In genomic region chr1:25906644-25907300, GRCh38 we compare ENCODE assay signal across 7 cellular contexts. TPM values are rescaled to one million over a fixed set of nuclear protein-coding genes. Genes with fewer than 3 reads are reported as not detected.
DNase-seq lines count a peak whose midpoint lies in the region; ATAC-seq and TF ChIP-seq lines count a peak whose summit lies in the region.

No MANE protein-coding gene starts in this region.

- peak overlapping the region; percentile 78 for H3K4me3 ChIP-seq in PC-3 (ENCODE audit: low read length)
- H3K4me3 ChIP-seq in brain microvascular endothelial cell (ENCODE audit: low read depth, low read length) = peak overlapping the region; percentile 80

- H3K4me2 ChIP-seq in PC-3 (ENCODE audit: low read length) = peak overlapping the region; percentile 92

- peak overlapping the region; percentile 90 for H2AFZ ChIP-seq in PC-3 (ENCODE audit: low read length)

- H3K9me3 ChIP-seq in PC-3 (ENCODE audit: low read length) = no peaks in the 10 kb centered on the region

- CTCF ChIA-PET in PC-3 (lab: Charles Lee) = interaction anchor here (0.8 to 1.0 kb wide), 2 partner anchors 11 to 91 kb away, joined by 3 to 9 read pairs; partner anchors contain the start of gene PAFAH2

- H3K36me3 ChIP-seq in PC-3 (ENCODE audit: low read depth, low read length) (peaks cover 18% of the 10 kb centered on the region), brain microvascular endothelial cell (replicated peaks) (peaks cover under 1% of the 10 kb centered on the region)

- POLR2A ChIA-PET in PC-3 (lab: Charles Lee; ENCODE audit: unreplicated experiment) = interaction anchor here (0.6 kb wide), 2 partner anchors 11 to 352 kb away, joined by 4 to 5 read pairs; no protein-coding TSS in a partner anchor

- peaks cover 14% of the 10 kb centered on the region; the same call in 1 of the 2 replicates for H4K20me1 ChIP-seq in PC-3 (ENCODE audit: low read length)

- H3K27ac ChIP-seq in PC-3 (ENCODE audit: low read length) (no peak overlapping the region), brain microvascular endothelial cell (no peak overlapping the region), layer of hippocampus (ENCODE audit: low read depth, low read length) (peak overlapping the region; percentile 84)

- H3F3A ChIP-seq in PC-3 (ENCODE audit: low read length, unreplicated experiment) = no peaks in the 10 kb centered on the region

- in situ Hi-C loops in brain microvascular endothelial cell (cut with HindIII; ENCODE audit: low pct_ligation_motif_present, low sequenced_read_pairs) = no loop called here

- peaks cover 27% of the 10 kb centered on the region for H3K79me2 ChIP-seq in PC-3 (ENCODE audit: low read length)

- peak overlapping the region; percentile 71 for H3K9ac ChIP-seq in PC-3 (ENCODE audit: low read length)

- no peaks in the 10 kb centered on the region for H3K27me3 ChIP-seq in PC-3 (ENCODE audit: low read length)
- H3K27me3 ChIP-seq in brain microvascular endothelial cell (replicated peaks) = no peaks in the 10 kb centered on the region
- H3K27me3 ChIP-seq in layer of hippocampus (ENCODE audit: control insufficient read depth, insufficient read depth, low read length) = no peaks in the 10 kb centered on the region

- TF ChIP-seq CTCF in PC-3 (conservative IDR thresholded peaks at IDR 0.05; ENCODE audit: low read depth, low read length) (no peak), brain microvascular endothelial cell (IDR thresholded peaks at IDR 0.05; ENCODE audit: low read depth, low read length, missing control alignments) (no peak)

- peak; percentile 26 for DNase-seq in PC-3
- DNase-seq in brain microvascular endothelial cell = no peak
- peak; percentile 36 for DNase-seq in stimulated activated CD4-positive, alpha-beta T cell treated with anti-CD3 and anti-CD28 coated beads, Interleukin-4, amount 100 ng/mL, for 1 hour
- no peak for DNase-seq in NOMO-1 treated with DMSO at 0.1 percent for 48 hours (lab: John Stamatoyannopoulos, UW; ENCODE audit: unreplicated experiment)

- intact Hi-C loops in PC-3 (cut with micrococcal nuclease) = no loop called here

- peak; percentile 7 for ATAC-seq in HG03196 (IDR thresholded peaks at IDR 0.05; ENCODE audit: unreplicated experiment)
- ATAC-seq in PC-3 = peak; percentile 18
- ATAC-seq in HG02884 (IDR thresholded peaks at IDR 0.05; ENCODE audit: unreplicated experiment) = no peak

- H3K9me2 ChIP-seq in PC-3 (replicated peaks; ENCODE audit: low read length) = no peaks in the 10 kb centered on the region

- H3K4me1 ChIP-seq in PC-3 (ENCODE audit: insufficient read depth, low read length) = peaks cover 21% of the 10 kb centered on the region

- no TSS peak for BruUV-seq in PC-3 (replicated peaks; lab: Mats Ljungman, UMichigan)

RNA-seq across cellular contexts. Expression of gene STMN1, which starts 0.6 kb away (rescaled TPM):
- 177 and 206 TPM in 2 replicates for total RNA-seq in PC-3 (2014; rRNA removed)

RNA-seq across cellular contexts. Expression of gene PAQR7, which starts 31.3 kb away (rescaled TPM):
- total RNA-seq in PC-3 (2014; rRNA removed) = 6.4 and 7.2 TPM in 2 replicates

RNA-seq across cellular contexts. Expression of gene AUNIP, which starts 47.5 kb away (rescaled TPM):
- 17.6 and 22.2 TPM in 2 replicates for total RNA-seq in PC-3 (2014; rRNA removed)

Comparison
In these comparisons a context has a peak if more than half of its experiments do, and no peak if none do; other contexts are left out.
1. DNase-seq: peak in PC-3 (single experiment) and stimulated activated CD4-positive, alpha-beta T cell treated with anti-CD3 and anti-CD28 coated beads, Interleukin-4, amount 100 ng/mL, for 1 hour (single experiment); none in brain microvascular endothelial cell (single experiment) and NOMO-1 treated with DMSO at 0.1 percent for 48 hours (single experiment).